In the genomic region with DNA sequence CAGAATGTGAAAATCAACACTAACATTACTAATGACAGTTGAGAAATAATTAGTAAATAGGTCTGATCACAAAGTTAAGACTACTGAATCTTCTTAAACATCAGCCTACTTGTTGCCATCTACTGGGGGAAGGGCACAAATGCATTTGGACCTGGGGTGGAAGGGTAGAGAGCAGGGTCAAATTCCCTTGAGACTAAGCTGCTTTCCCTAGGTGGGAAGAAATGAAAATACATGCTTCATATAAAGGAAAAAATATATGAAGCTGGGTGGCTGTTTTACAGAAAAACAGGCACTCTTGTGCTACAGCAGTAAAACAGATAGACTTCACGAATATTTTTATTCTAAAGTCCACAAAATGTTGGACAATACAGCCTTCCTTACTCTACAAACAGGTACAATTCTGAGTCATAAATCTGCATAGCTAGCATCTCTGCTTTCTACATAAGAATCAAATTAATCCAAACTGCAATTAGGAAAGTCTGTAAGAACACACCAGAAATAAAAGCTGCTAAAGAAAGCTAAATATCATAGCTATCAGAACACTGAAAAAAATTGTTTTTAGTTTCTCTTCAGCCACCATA, we compare ENCODE assay signal across 8 cellular contexts. TPM values are rescaled to one million over a fixed set of nuclear protein-coding genes. Genes with fewer than 3 reads are reported as not detected.
DNase-seq lines count a peak whose midpoint lies in the region; ATAC-seq and TF ChIP-seq lines count a peak whose summit lies in the region.

No MANE protein-coding gene starts in this region.

- H3K4me3 ChIP-seq in spleen, result no peak overlapping the region

- TF ChIP-seq POLR2A in spleen (IDR thresholded peaks at IDR 0.05), result no peak

- H3K27ac ChIP-seq in epithelial cell of prostate, result peak overlapping the region; percentile 6
- peak overlapping the region in 1 of 8 donors; percentile 34 for H3K27ac ChIP-seq in spleen

- DNase-seq in stimulated activated CD4-positive, alpha-beta T cell treated with anti-CD3 and anti-CD28 coated beads, Interleukin-4, amount 100 ng/mL, for 24 hours, result peak; percentile 16
- no peak for DNase-seq in stimulated activated CD4-positive, alpha-beta T cell treated with anti-CD3 and anti-CD28 coated beads, Interleukin-12 subunit alpha, Interleukin-12 subunit beta, amount 100 ng/mL, for 4 hours
- DNase-seq in OCI-M1 (lab: John Stamatoyannopoulos, UW), result peak; percentile 61
- DNase-seq in epithelial cell of prostate (ENCODE audit: low read depth, low spot score), result no peak
- no peak for DNase-seq in spleen
- no peak for DNase-seq in stimulated activated CD4-positive, alpha-beta T cell treated with anti-CD3 and anti-CD28 coated beads, Interleukin-2, amount 100 ng/mL, for 24 hours
- no peak for DNase-seq in NCI-H1092 treated with DMSO at 0.1 percent for 48 hours (lab: John Stamatoyannopoulos, UW)

- peaks cover 0 to 35% (median 14%) of the 10 kb centered on the region in 6 donors for H3K36me3 ChIP-seq in spleen

- H3K9me3 ChIP-seq in spleen, result no peaks in the 10 kb centered on the region

- peak in 7 of 11 experiments; percentile 11 to 45 (median 36) for TF ChIP-seq CTCF in spleen (IDR thresholded peaks at IDR 0.05 in 8 of 11, conservative IDR thresholded peaks at IDR 0.05 in 3 of 11)

- 58 to 83% (median 76%) methylated on average over 1 of the region's 1 CpG for WGBS in spleen, 5 donors

- H3K4me1 ChIP-seq in spleen, result peaks cover 33 to 91% (median 67%) of the 10 kb centered on the region in 6 donors

- intact Hi-C loops in spleen (cut with DNase I; ENCODE audit: low total_unique reads), result loop anchor here (10.0 kb wide), 1 partner anchor 106 kb away; no protein-coding TSS in a partner anchor

- ATAC-seq in HG02610 (IDR thresholded peaks at IDR 0.05; ENCODE audit: unreplicated experiment), result peak; percentile 57

- H3K27me3 ChIP-seq in spleen (replicated peaks in 1 of 7), result no peaks in the 10 kb centered on the region

RNA-seq across cellular contexts. Expression of gene TRIP12, which starts 10.9 kb away (rescaled TPM):
- 100 to 1,000 TPM; 177 to 263 (median 224) TPM for total RNA-seq in spleen
- 10 to 100 TPM; 15.3 to 24.7 (median 18.1) TPM for polyA plus RNA-seq in spleen

RNA-seq across cellular contexts. Expression of gene FBXO36, which starts 11.4 kb away (rescaled TPM):
- 1 to 10 TPM in 5 of 7 donors, under 1 TPM in 2; 0.54 to 2.6 (median 1.5) TPM for total RNA-seq in spleen
- polyA plus RNA-seq in spleen, result under 1 TPM; 0.36 to 0.59 (median 0.38) TPM

Comparison
In these comparisons a context has a peak if more than half of its experiments do, and no peak if none do; other contexts are left out.
1. DNase-seq: peak in stimulated activated CD4-positive, alpha-beta T cell treated with anti-CD3 and anti-CD28 coated beads, Interleukin-4, amount 100 ng/mL, for 24 hours (single experiment) and OCI-M1 (single experiment); none in stimulated activated CD4-positive, alpha-beta T cell treated with anti-CD3 and anti-CD28 coated beads, Interleukin-12 subunit alpha, Interleukin-12 subunit beta, amount 100 ng/mL, for 4 hours (single experiment), epithelial cell of prostate (single experiment), spleen (single experiment), stimulated activated CD4-positive, alpha-beta T cell treated with anti-CD3 and anti-CD28 coated beads, Interleukin-2, amount 100 ng/mL, for 24 hours (0 of 2) and NCI-H1092 treated with DMSO at 0.1 percent for 48 hours (single experiment).